In the genomic region with DNA sequence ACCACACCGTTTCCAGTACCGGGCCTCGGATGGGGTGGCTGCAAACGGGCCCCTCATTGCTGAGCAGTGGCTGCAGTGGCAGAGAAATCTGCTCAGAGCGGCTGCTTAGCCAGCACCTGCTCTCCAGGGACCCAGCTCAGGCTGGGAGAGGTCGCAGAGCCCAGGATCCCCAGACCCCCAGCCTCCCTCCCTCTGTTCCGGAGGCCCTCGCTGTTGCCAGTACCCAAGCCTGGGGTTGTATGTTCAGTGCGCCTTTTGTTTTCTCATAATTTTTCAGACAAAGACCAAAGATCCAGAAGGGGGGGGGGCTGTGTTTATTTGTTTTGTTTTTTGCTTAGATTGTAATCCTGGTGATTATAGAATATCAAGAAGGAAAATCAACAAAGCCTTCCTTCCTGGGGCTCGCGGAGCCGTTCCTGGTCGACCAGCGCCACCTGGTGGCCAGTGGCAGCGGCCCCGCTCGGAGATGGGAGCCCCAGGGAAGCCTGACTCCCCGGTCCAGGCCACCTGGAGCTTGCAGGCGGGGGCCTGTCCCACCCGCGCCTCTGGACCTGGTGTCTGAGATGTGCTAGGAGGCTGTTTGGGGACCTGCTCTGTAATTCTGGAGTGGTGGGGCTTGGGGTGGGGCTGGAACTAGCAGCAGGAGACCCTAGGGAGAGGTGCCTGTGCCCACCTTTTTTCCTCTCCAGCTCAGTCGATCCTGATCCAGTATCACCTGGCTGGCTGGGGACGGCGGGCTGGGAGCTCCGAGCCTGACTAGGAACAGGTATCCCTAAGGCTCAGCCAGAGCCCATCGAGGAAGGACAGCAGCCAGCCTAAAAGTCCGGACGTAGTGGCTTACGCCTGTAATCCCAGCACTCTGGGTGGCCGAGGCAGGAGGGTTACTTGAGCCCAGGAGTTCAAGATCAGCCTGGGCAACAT, we compare ENCODE assay signal across 9 cellular contexts.
A peak's percentile ranks its signal among the peaks of the same experiment; 100 is the strongest.
DNase-seq lines count a peak whose midpoint lies in the region; ATAC-seq, FAIRE-seq and TF ChIP-seq lines count a peak whose summit lies in the region.
"Had no signal": no experiment of that assay in that cellular context is flagged by ENCODE, and none has a peak within 500 bp of the region (broad histone marks: within the 10 kb centered on the region; RNA-seq: fewer than 3 reads in every experiment).

No MANE protein-coding gene starts in this region.

- peaks cover 0 to 2% (median 0%) of the 10 kb centered on the region in 5 experiments for H3K9me3 Mint-ChIP-seq in brain

- H3K27ac Mint-ChIP-seq in brain, result peak overlapping the region in 3 of 5 experiments; percentile 48 to 63 (median 60)

- peaks cover 67% of the 10 kb centered on the region for H3K4me1 Mint-ChIP-seq in brain

- H3K4me1 ChIP-seq in kidney (ENCODE audit: control insufficient read depth in 1 of 2, insufficient read depth in 1 of 2, low read depth in 1 of 2, low read length in 2 of 2), result peaks cover 9 to 31% of the 10 kb centered on the region in 2 donors

- intact Hi-C loops in kidney (cut with DNase I), result no loop called here

- H3K27ac ChIP-seq in VCaP (peak overlapping the region; percentile 53; the same call in 1 of the 2 replicates), kidney (ENCODE audit: low read depth in 2 of 2, low read length in 2 of 2) (no peak overlapping the region)
- H3K27ac ChIP-seq: epithelial cell of prostate had no signal

- H3K9ac ChIP-seq in kidney (ENCODE audit: low read length in 2 of 2), result no peak overlapping the region

- no peaks in the 10 kb centered on the region for H3K36me3 Mint-ChIP-seq in brain

- H3K36me3 ChIP-seq in kidney (ENCODE audit: control insufficient read depth in 1 of 2, insufficient read depth in 2 of 2, low read length in 2 of 2), result no peaks in the 10 kb centered on the region

- no peak overlapping the region for H3K4me3 ChIP-seq in kidney (ENCODE audit: low read length in 2 of 2)

- peaks cover 0 to 6% of the 10 kb centered on the region in 2 donors for H3K9me3 ChIP-seq in kidney (ENCODE audit: control insufficient read depth in 1 of 2, low read length in 2 of 2)

- ATAC-seq in GM19397 (IDR thresholded peaks at IDR 0.05; ENCODE audit: unreplicated experiment) (no peak), HG02885 (IDR thresholded peaks at IDR 0.05; ENCODE audit: poor library complexity, unreplicated experiment) (no peak)

- DNase-seq in ELR (ENCODE audit: low read depth) (peak; percentile 55), MV-4-11 (lab: John Stamatoyannopoulos, UW) (peak; percentile 8), kidney (peak; percentile 90)
- peak; percentile 50 for DNase-seq in stimulated activated CD4-positive, alpha-beta T cell treated with anti-CD3 and anti-CD28 coated beads, Interleukin-2, amount 100 ng/mL, for 4 hours (ENCODE audit: low read depth)

- TF ChIP-seq CTCF in VCaP (conservative IDR thresholded peaks at IDR 0.05) (peak; percentile 97), brain (conservative IDR thresholded peaks at IDR 0.05) (peak; percentile 94 to 97), kidney (IDR thresholded peaks at IDR 0.05; ENCODE audit: borderline replicate concordance, extremely low read depth, insufficient read depth) (peak; percentile 93)

- H3K4me3 Mint-ChIP-seq in brain, result no peak overlapping the region

- peaks cover 2% of the 10 kb centered on the region for H3K27me3 Mint-ChIP-seq in brain

- no peak for FAIRE-seq in kidney (lab: Jason Lieb, UNC)

Comparison
In these comparisons a context has a peak if more than half of its experiments do, and no peak if none do; other contexts are left out.
1. DNase-seq: peak in every context shown above with its lines; median percentile 90 in kidney; 55 in ELR; 50 in stimulated activated CD4-positive, alpha-beta T cell treated with anti-CD3 and anti-CD28 coated beads, Interleukin-2, amount 100 ng/mL, for 4 hours; 8 in MV-4-11.